ENCODE assay signal across 1 cellular context in genomic region chr13:51601601-51602348, GRCh38.
TF ChIP-seq lines count a peak whose summit lies in the region.

No MANE protein-coding gene starts in this region.

TF ChIP-seq in K562, 482 proteins besides CTCF, POLR2A, EP300 and RAD21 (continued from another document):
- no peak for TF ChIP-seq PBX2 (CRISPR knock-in tag; IDR thresholded peaks at IDR 0.05; ENCODE audit: low read depth)
- no peak for TF ChIP-seq PBX2 (tag; conservative IDR thresholded peaks at IDR 0.05; ENCODE audit: low read depth)
- TF ChIP-seq ERF (CRISPR knock-in tag; IDR thresholded peaks at IDR 0.05): no peak
TF ChIP-seq in K562: peak in this region for 6.
